10 cellular contexts compared by ENCODE assay signal in genomic region chr2:233062447-233062842, GRCh38. TPM values are rescaled to one million over a fixed set of nuclear protein-coding genes. Genes with fewer than 3 reads are reported as not detected.
DNase-seq lines count a peak whose midpoint lies in the region; ATAC-seq, FAIRE-seq and TF ChIP-seq lines count a peak whose summit lies in the region.
"Had no signal": no experiment of that assay in that cellular context is flagged by ENCODE, and none has a peak within 500 bp of the region (broad histone marks: within the 10 kb centered on the region; RNA-seq: fewer than 3 reads in every experiment).

No MANE protein-coding gene starts in this region.

- H3K4me1 ChIP-seq in muscle layer of duodenum (ENCODE audit: control insufficient read depth in 1 of 2, insufficient read depth in 2 of 2, low read length in 2 of 2) (peaks cover 0 to 16% of the 10 kb centered on the region in 2 donors), vagina (peaks cover 6% of the 10 kb centered on the region)

- H3K36me3 ChIP-seq in muscle layer of duodenum (ENCODE audit: control insufficient read depth in 1 of 2, insufficient read depth in 2 of 2, low read length in 2 of 2) (no peaks in the 10 kb centered on the region), vagina (no peaks in the 10 kb centered on the region)

- H3K4me3 ChIP-seq in muscle layer of duodenum (ENCODE audit: low read depth in 1 of 2, low read length in 2 of 2) (peak overlapping the region; percentile 41 to 62), vagina (peak overlapping the region; percentile 36 to 39)

- H3K36me3 Mint-ChIP-seq in central memory CD8-positive, alpha-beta T cell (ENCODE audit: insufficient read depth) = peaks cover 53% of the 10 kb centered on the region

- H3K27me3 ChIP-seq in muscle layer of duodenum (ENCODE audit: low read depth, low read length) = no peaks in the 10 kb centered on the region
- H3K27me3 ChIP-seq in vagina = no peaks in the 10 kb centered on the region

- no peaks in the 10 kb centered on the region for H3K9me3 Mint-ChIP-seq in central memory CD8-positive, alpha-beta T cell

- ATAC-seq in Right ventricle myocardium superior (ENCODE audit: poor library complexity) = peak; percentile 19
- ATAC-seq in Right ventricle myocardium inferior = no peak
- ATAC-seq in central memory CD8-positive, alpha-beta T cell (replicated peaks; ENCODE audit: extremely low read depth, poor library complexity, severe bottlenecking) = no peak
- ATAC-seq in GM18519 (IDR thresholded peaks at IDR 0.05; ENCODE audit: low FRiP score, unreplicated experiment) = no peak

- peak overlapping the region; percentile 98 for H3K4me3 Mint-ChIP-seq in central memory CD8-positive, alpha-beta T cell

- no peaks in the 10 kb centered on the region for H3K9me3 ChIP-seq in muscle layer of duodenum (ENCODE audit: control insufficient read depth in 1 of 2, low read length in 2 of 2)
- H3K9me3 ChIP-seq in vagina = no peaks in the 10 kb centered on the region

- H3K4me1 Mint-ChIP-seq in central memory CD8-positive, alpha-beta T cell = peaks cover 63% of the 10 kb centered on the region

- TF ChIP-seq CTCF in vagina (IDR thresholded peaks at IDR 0.05) (no peak), D721Med (IDR thresholded peaks at IDR 0.05; ENCODE audit: insufficient read depth, missing control alignments) (no peak)

- peak overlapping the region; percentile 95 for H3K27ac Mint-ChIP-seq in central memory CD8-positive, alpha-beta T cell (ENCODE audit: low read depth)

- H3K27me3 Mint-ChIP-seq in central memory CD8-positive, alpha-beta T cell = no peaks in the 10 kb centered on the region

- no peak for FAIRE-seq in D721Med (lab: Jason Lieb, UNC)

- no peak for TF ChIP-seq POLR2A in vagina (IDR thresholded peaks at IDR 0.05)

- intact Hi-C loops in Right ventricle myocardium superior (cut with DNase I) = no loop called here
- intact Hi-C loops in Right ventricle myocardium inferior (cut with DNase I) = no loop called here
- intact Hi-C loops in vagina (cut with DNase I) = no loop called here

- DNase-seq in Right ventricle myocardium superior (no peak), Right ventricle myocardium inferior (ENCODE audit: missing footprints) (no peak), vagina (ENCODE audit: extremely low spot score in 2 of 2) (no peak), D721Med (ENCODE audit: insufficient read length, low spot score) (no peak), Ammon's horn (ENCODE audit: low spot score) (no peak)
- DNase-seq in central memory CD8-positive, alpha-beta T cell (ENCODE audit: low spot score in 2 of 2) = no peak
- DNase-seq: KG1 had no signal

- H3K27ac ChIP-seq in muscle layer of duodenum (ENCODE audit: low read length) = peak overlapping the region; percentile 34
- peak overlapping the region; percentile 14 for H3K27ac ChIP-seq in vagina

RNA-seq across cellular contexts. Expression of gene INPP5D, which starts 2.3 kb away (rescaled TPM):
- total RNA-seq in Right ventricle myocardium superior = 4.6 TPM
- 5.2 TPM for total RNA-seq in Right ventricle myocardium inferior
- total RNA-seq in vagina = 33.4 TPM

RNA-seq across cellular contexts. Expression of gene NEU2, which starts 30.0 kb away (rescaled TPM):
- not detected for total RNA-seq in Right ventricle myocardium superior
- not detected for total RNA-seq in Right ventricle myocardium inferior
- not detected for total RNA-seq in vagina
- total RNA-seq: dermis blood vessel endothelial cell had no signal

RNA-seq across cellular contexts. Expression of gene NGEF, which starts 49.4 kb away (rescaled TPM):
- total RNA-seq in Right ventricle myocardium superior = not detected
- 0.51 TPM for total RNA-seq in Right ventricle myocardium inferior
- total RNA-seq in vagina = 4.9 TPM
